ENCODE assay signal across 19 cellular contexts in the genomic region with DNA sequence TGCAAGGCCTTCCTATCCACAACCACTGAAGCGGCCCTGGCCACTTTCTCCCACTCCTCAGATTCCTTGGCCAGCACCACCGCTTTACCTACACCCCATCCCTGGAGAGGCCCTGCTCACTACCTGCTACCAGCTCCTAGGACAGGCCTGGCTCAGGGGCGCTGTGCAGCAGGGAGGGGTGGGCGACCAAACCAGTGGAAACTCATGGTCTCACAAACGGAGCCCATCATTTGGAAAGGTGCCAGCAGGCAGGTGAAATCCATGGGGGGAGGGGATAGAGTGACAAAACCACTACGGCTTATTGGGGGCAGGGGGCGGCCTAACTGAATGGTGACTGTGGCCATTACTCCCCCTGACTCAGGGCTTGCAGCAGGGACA. TPM values are rescaled to one million over a fixed set of nuclear protein-coding genes. Genes with fewer than 3 reads are reported as not detected.
DNase-seq lines count a peak whose midpoint lies in the region; ATAC-seq, FAIRE-seq and TF ChIP-seq lines count a peak whose summit lies in the region.
"Had no signal": no experiment of that assay in that cellular context is flagged by ENCODE, and none has a peak within 500 bp of the region (broad histone marks: within the 10 kb centered on the region; RNA-seq: fewer than 3 reads in every experiment).

No MANE protein-coding gene starts in this region.

- no peak overlapping the region for H2BK20ac ChIP-seq in H1 (ENCODE audit: low read length)

- H3K4ac ChIP-seq in H1 (replicated peaks; ENCODE audit: insufficient read length, low read depth, low read length): no peak overlapping the region

- no peaks in the 10 kb centered on the region for H3K79me1 ChIP-seq in H1 (ENCODE audit: low read depth, low read length)

- no peak overlapping the region for H2AFZ ChIP-seq in H1 (ENCODE audit: low read length)

- TF ChIP-seq CTCF in Panc1 (IDR thresholded peaks at IDR 0.05): no peak
- TF ChIP-seq CTCF in H1 (IDR thresholded peaks at IDR 0.05; ENCODE audit: control extremely low read depth in 1 of 3, insufficient read depth in 1 of 3, low read depth in 1 of 3, low read length in 3 of 3): no peak
- TF ChIP-seq CTCF in upper lobe of right lung (IDR thresholded peaks at IDR 0.05): no peak
- TF ChIP-seq CTCF in gastroesophageal sphincter (IDR thresholded peaks at IDR 0.05): no peak

- H3K4me1 ChIP-seq in Panc1 (ENCODE audit: control insufficient read depth, insufficient read depth, low read length) (no peaks in the 10 kb centered on the region), H1 (replicated peaks in 1 of 4; ENCODE audit: control insufficient read depth in 3 of 4, insufficient read depth in 4 of 4, low read length in 3 of 4) (no peaks in the 10 kb centered on the region), upper lobe of right lung (no peaks in the 10 kb centered on the region), gastroesophageal sphincter (no peaks in the 10 kb centered on the region)
- H3K4me1 ChIP-seq: Caco-2, SJCRH30 had no signal

- no peaks in the 10 kb centered on the region for H3K9me3 ChIP-seq in Panc1 (ENCODE audit: control insufficient read depth, insufficient read depth, low read depth, low read length)
- H3K9me3 ChIP-seq in H1 (ENCODE audit: insufficient read depth in 2 of 2, low read depth in 1 of 2, low read length in 1 of 2): no peaks in the 10 kb centered on the region
- H3K9me3 ChIP-seq in upper lobe of right lung: no peaks in the 10 kb centered on the region
- H3K9me3 ChIP-seq in gastroesophageal sphincter: no peaks in the 10 kb centered on the region
- H3K9me3 ChIP-seq: Caco-2, SJCRH30 had no signal

- 87% methylated on average over 7 of the region's 7 CpGs; no CpG with 5 or more reads in 1 of the 2 experiments for WGBS in H1 (ENCODE audit: extremely low coverage in 1 of 2, insufficient coverage in 1 of 2, insufficient read length in 1 of 2, insufficient replicate concordance in 2 of 2, low coverage in 1 of 2, low lambda C conversion rate in 2 of 2, missing lambda C conversion rate in 1 of 2), 2 experiments
- WGBS in gastroesophageal sphincter (ENCODE audit: low coverage in 1 of 2), 2 donors: 90 to 93% methylated on average over 2 of the region's 7 CpGs

- no peaks in the 10 kb centered on the region for H3K9me3 Mint-ChIP-seq in activated naive CD4-positive, alpha-beta T cell treated with anti-CD3 and anti-CD28 coated beads, Interleukin-2, amount 50 U/mL, for 72 hours

- TF ChIP-seq RAD21 in H1 (IDR thresholded peaks at IDR 0.05 in 1 of 2, conservative IDR thresholded peaks at IDR 0.05 in 1 of 2; ENCODE audit: low read depth in 2 of 2, low read length in 2 of 2): no peak

- H4K91ac ChIP-seq in H1 (replicated peaks; ENCODE audit: insufficient read length, low read length): no peak overlapping the region

- peaks cover 0 to 1% of the 10 kb centered on the region in 2 experiments for H4K20me1 ChIP-seq in H1 (replicated peaks in 1 of 2; ENCODE audit: control insufficient read depth in 1 of 2, insufficient read depth in 2 of 2, low read length in 2 of 2)

- no peaks in the 10 kb centered on the region for H3K36me3 Mint-ChIP-seq in activated naive CD4-positive, alpha-beta T cell treated with anti-CD3 and anti-CD28 coated beads, Interleukin-2, amount 50 U/mL, for 72 hours

- intact Hi-C loops in Panc1 (cut with micrococcal nuclease; ENCODE audit: unreplicated experiment): no loop called here
- intact Hi-C loops in upper lobe of right lung (cut with DNase I): no loop called here

- H3K14ac ChIP-seq in H1 (ENCODE audit: insufficient read length): no peak overlapping the region

- FAIRE-seq in H1 (lab: Jason Lieb, UNC): no peak
- FAIRE-seq: GM12892 had no signal

- H3K27me3 ChIP-seq in Panc1 (ENCODE audit: control insufficient read depth, insufficient read depth, low read length) (peaks cover 3% of the 10 kb centered on the region; the same call in 1 of the 2 replicates), H1 (replicated peaks in 1 of 4; ENCODE audit: control insufficient read depth in 3 of 4, extremely low read depth in 1 of 4, insufficient read depth in 3 of 4, low read length in 3 of 4) (no peaks in the 10 kb centered on the region; a peak in 1 of 7 replicates), upper lobe of right lung (no peaks in the 10 kb centered on the region), gastroesophageal sphincter (no peaks in the 10 kb centered on the region)
- H3K27me3 ChIP-seq: SJCRH30 had no signal

- H3K27ac ChIP-seq in Panc1 (ENCODE audit: low read length) (no peak overlapping the region), H1 (ENCODE audit: low read depth, low read length) (no peak overlapping the region), upper lobe of right lung (no peak overlapping the region), gastroesophageal sphincter (no peak overlapping the region)
- H3K27ac ChIP-seq: SJCRH30 had no signal

- no peak overlapping the region for H3K18ac ChIP-seq in H1 (ENCODE audit: extremely low read depth, low read length)

- no peak overlapping the region for H2BK15ac ChIP-seq in H1 (ENCODE audit: low read length)

- no peak overlapping the region for H2BK5ac ChIP-seq in H1 (ENCODE audit: low read depth, low read length)

- H3K4me2 ChIP-seq in H1 (ENCODE audit: insufficient read depth in 1 of 2, low read depth in 2 of 2, low read length in 2 of 2): no peak overlapping the region

- CTCF ChIA-PET in Panc1 (lab: Charles Lee) (interaction anchor here (0.5 to 26.0 kb wide), 12 partner anchors 14 to 1686 kb away, joined by 3 to 498 read pairs (median 4); partner anchors contain the start of gene DLL3), H1 (lab: Charles Lee; ENCODE audit: partially characterized antibody) (interaction anchor here (0.9 to 2.4 kb wide), 3 partner anchors 15 to 219 kb away, joined by 3 to 8 read pairs (median 3); no protein-coding TSS in a partner anchor)

- no peaks in the 10 kb centered on the region for H3K23me2 ChIP-seq in H1 (ENCODE audit: low read depth, low read length)

- POLR2A ChIA-PET in Panc1 (lab: Charles Lee): interaction anchor here (0.7 to 1.3 kb wide), 4 partner anchors 15 to 1701 kb away, joined by 4 to 11 read pairs (median 5); no protein-coding TSS in a partner anchor
- POLR2A ChIA-PET in H1 (lab: Charles Lee; ENCODE audit: partially characterized antibody): interaction anchor here (0.9 kb wide), 1 partner anchor 10 kb away, joined by 4 read pairs; no protein-coding TSS in a partner anchor

- H3K56ac ChIP-seq in H1 (replicated peaks; ENCODE audit: insufficient read length, low read depth, low read length): no peak overlapping the region

- H3K36me3 ChIP-seq in Panc1 (ENCODE audit: control insufficient read depth, insufficient read depth, low read length) (no peaks in the 10 kb centered on the region), H1 (ENCODE audit: control insufficient read depth in 2 of 4, insufficient read depth in 4 of 4, low read length in 3 of 4) (peaks cover 6 to 25% (median 17%) of the 10 kb centered on the region in 4 experiments; a peak in 7 of 8 replicates), upper lobe of right lung (peaks cover 52% of the 10 kb centered on the region), gastroesophageal sphincter (peaks cover 0 to 85% of the 10 kb centered on the region in 2 donors)

- no peak overlapping the region for H2AK5ac ChIP-seq in H1 (ENCODE audit: low read depth, low read length)

- no peaks in the 10 kb centered on the region for H3K79me2 ChIP-seq in H1 (ENCODE audit: control insufficient read depth in 1 of 2, insufficient read depth in 2 of 2, low read length in 2 of 2)

- no peak overlapping the region for H2BK12ac ChIP-seq in H1 (ENCODE audit: low read depth, low read length)

- TF ChIP-seq EP300 in H1 (IDR thresholded peaks at IDR 0.05; ENCODE audit: borderline replicate concordance in 1 of 2, low read depth in 2 of 2, low read length in 2 of 2) (no peak), gastroesophageal sphincter (IDR thresholded peaks at IDR 0.05) (no peak)

- H4K5ac ChIP-seq in H1 (ENCODE audit: insufficient read length, low read depth, low read length): no peak overlapping the region

- in situ Hi-C loops in Panc1 (cut with HindIII; ENCODE audit: low pct_unique_long_range_greater_than_20kb, low sequenced_read_pairs): no loop called here

- H3K4me3 ChIP-seq in Panc1 (ENCODE audit: low read depth in 2 of 2, low read length in 2 of 2) (no peak overlapping the region), H1 (ENCODE audit: extremely low read depth in 1 of 4, insufficient read depth in 2 of 4, low read depth in 3 of 4, low read length in 4 of 4) (no peak overlapping the region), upper lobe of right lung (no peak overlapping the region), gastroesophageal sphincter (no peak overlapping the region)
- H3K4me3 ChIP-seq: SJCRH30 had no signal

- no peak for ATAC-seq in activated naive CD4-positive, alpha-beta T cell treated with anti-CD3 and anti-CD28 coated beads, Interleukin-2, amount 50 U/mL, for 72 hours
- peak; percentile 1; the same call in 1 of the 2 replicates for ATAC-seq in Panc1
- ATAC-seq in upper lobe of right lung: no peak
- no peak for ATAC-seq in gastroesophageal sphincter
- ATAC-seq in HG02840 (IDR thresholded peaks at IDR 0.05; ENCODE audit: low FRiP score, unreplicated experiment): no peak

- no peak overlapping the region for H3K23ac ChIP-seq in H1 (ENCODE audit: insufficient read length)

- no peak overlapping the region for H2BK120ac ChIP-seq in H1 (replicated peaks; ENCODE audit: low read depth, low read length)

- H4K8ac ChIP-seq in H1 (ENCODE audit: extremely low read depth, insufficient read depth, low read length): 0 out of 2 replicates have a peak overlapping the region, but pooled peaks have one; percentile 5

- TF ChIP-seq POLR2A in H1 (IDR thresholded peaks at IDR 0.05; ENCODE audit: control extremely low read depth in 1 of 2, low read depth in 2 of 2, low read length in 2 of 2) (no peak), gastroesophageal sphincter (IDR thresholded peaks at IDR 0.05) (no peak)

- H3K9ac ChIP-seq in H1 (replicated peaks in 1 of 4; ENCODE audit: extremely low read depth in 1 of 4, low read depth in 3 of 4, low read length in 3 of 4): no peak overlapping the region

- no TSS peak for BruUV-seq in Panc1 (replicated peaks; lab: Mats Ljungman, UMichigan)

- H3K27ac Mint-ChIP-seq in activated naive CD4-positive, alpha-beta T cell treated with anti-CD3 and anti-CD28 coated beads, Interleukin-2, amount 50 U/mL, for 72 hours: peak overlapping the region; percentile 53 to 59

- DNase-seq in activated naive CD4-positive, alpha-beta T cell treated with anti-CD3 and anti-CD28 coated beads, Interleukin-2, amount 50 U/mL, for 72 hours (ENCODE audit: low spot score in 2 of 2): no peak
- no peak for DNase-seq in activated naive CD4-positive, alpha-beta T cell treated with Interleukin-2 at 50 U/mL for 16 hours
- no peak for DNase-seq in Panc1 (ENCODE audit: low read depth, low spot score)
- no peak for DNase-seq in H1 (ENCODE audit: low read depth in 1 of 2, low spot score in 2 of 2)
- DNase-seq in upper lobe of right lung: peak; percentile 33
- DNase-seq: ACHN, AML-193, Caco-2, DMS153, Kasumi-1, NCI-H1105 treated with DMSO at 0.1 percent for 48 hours, NCI-H187, NCI-H446, NCI-H69, OCI-M1, SJCRH30 had no signal

RNA-seq across cellular contexts. Expression of gene C19orf47, which starts 27.6 kb away (rescaled TPM):
- 10 to 100 TPM; 18.9 to 24.1 TPM for total RNA-seq in activated naive CD4-positive, alpha-beta T cell treated with anti-CD3 and anti-CD28 coated beads, Interleukin-2, amount 50 U/mL, for 72 hours
- 29.0 TPM for total RNA-seq in Panc1 (2021; ENCODE audit: unreplicated experiment)
- polyA plus RNA-seq in Panc1 (2012; ENCODE audit: insufficient read length): 36.8 TPM
- 16.5 and 17.8 TPM in 2 replicates for total RNA-seq in H1 (2021; fragmentation: NEBNext Ultra II Directional; extraction: Animal tissue kit (Norgen Biotek cat#: 25700))
- 27.3 and 32.8 TPM in 2 replicates for polyA plus RNA-seq in H1 (2011; rRNA removed)
- polyA plus RNA-seq in H1 (2011; cell fraction: cytosol; rRNA removed): 16.0 TPM
- 23.0 TPM for polyA plus RNA-seq in H1 (2011; cell fraction: nucleus; rRNA removed)
- polyA plus RNA-seq in H1 (2012, experiment 1 of 2): 8.9 to 15.0 TPM (median 14.5 TPM) in 4 replicates
- polyA plus RNA-seq in H1 (2012, experiment 2 of 2): 13.7 TPM
- polyA plus RNA-seq in H1 (2013, experiment 1 of 2): 14.2 TPM
- polyA plus RNA-seq in H1 (2013, experiment 2 of 2): 13.8 TPM
- 29.3 and 33.2 TPM in 2 replicates for polyA minus RNA-seq in H1 (2011; rRNA and poly(A)+ RNA removed)
- polyA minus RNA-seq in H1 (2011; cell fraction: cytosol; rRNA and poly(A)+ RNA removed): 18.6 TPM
- polyA minus RNA-seq in H1 (2011; cell fraction: nucleus; rRNA and poly(A)+ RNA removed): 14.0 TPM
- total RNA-seq in upper lobe of right lung: 16.1 TPM
- 10 to 100 TPM in 3 of 4 donors, 1 to 10 TPM in 1; 10.0 to 29.7 (median 19.2) TPM for total RNA-seq in gastroesophageal sphincter

RNA-seq across cellular contexts. Expression of gene PLD3, which starts 27.9 kb away (rescaled TPM):
- 10 to 100 TPM; 79.9 to 85.4 TPM for total RNA-seq in activated naive CD4-positive, alpha-beta T cell treated with anti-CD3 and anti-CD28 coated beads, Interleukin-2, amount 50 U/mL, for 72 hours
- total RNA-seq in Panc1 (2021; ENCODE audit: unreplicated experiment) (81.8 TPM), upper lobe of right lung (432 TPM), gastroesophageal sphincter (100 to 1,000 TPM; 237 to 302 (median 266) TPM)
- polyA plus RNA-seq in Panc1 (2012; ENCODE audit: insufficient read length): 166 TPM
- total RNA-seq in H1 (2021; fragmentation: NEBNext Ultra II Directional; extraction: Animal tissue kit (Norgen Biotek cat#: 25700)): 180 and 189 TPM in 2 replicates
- 543 and 635 TPM in 2 replicates for polyA plus RNA-seq in H1 (2011; rRNA removed)
- polyA plus RNA-seq in H1 (2011; cell fraction: cytosol; rRNA removed): 255 TPM
- 346 TPM for polyA plus RNA-seq in H1 (2011; cell fraction: nucleus; rRNA removed)
- 187 to 251 TPM (median 244 TPM) in 4 replicates for polyA plus RNA-seq in H1 (2012, experiment 1 of 2)
- 306 TPM for polyA plus RNA-seq in H1 (2012, experiment 2 of 2)
- 352 TPM for polyA plus RNA-seq in H1 (2013, experiment 1 of 2)
- polyA plus RNA-seq in H1 (2013, experiment 2 of 2): 331 TPM
- polyA minus RNA-seq in H1 (2011; rRNA and poly(A)+ RNA removed): 184 and 186 TPM in 2 replicates
- polyA minus RNA-seq in H1 (2011; cell fraction: cytosol; rRNA and poly(A)+ RNA removed): 272 TPM
- 145 TPM for polyA minus RNA-seq in H1 (2011; cell fraction: nucleus; rRNA and poly(A)+ RNA removed)

RNA-seq across cellular contexts. Expression of gene AKT2, which starts 35.4 kb away (rescaled TPM):
- total RNA-seq in activated naive CD4-positive, alpha-beta T cell treated with anti-CD3 and anti-CD28 coated beads, Interleukin-2, amount 50 U/mL, for 72 hours: 100 to 1,000 TPM; 171 to 214 TPM
- 2,376 TPM for total RNA-seq in Panc1 (2021; ENCODE audit: unreplicated experiment)
- 2,447 TPM for polyA plus RNA-seq in Panc1 (2012; ENCODE audit: insufficient read length)
- 137 and 151 TPM in 2 replicates for total RNA-seq in H1 (2021; fragmentation: NEBNext Ultra II Directional; extraction: Animal tissue kit (Norgen Biotek cat#: 25700))
- polyA plus RNA-seq in H1 (2011; rRNA removed): 183 and 252 TPM in 2 replicates
- polyA plus RNA-seq in H1 (2011; cell fraction: cytosol; rRNA removed): 155 TPM
- polyA plus RNA-seq in H1 (2011; cell fraction: nucleus; rRNA removed): 441 TPM
- polyA plus RNA-seq in H1 (2012, experiment 1 of 2): 88.9 to 168 TPM (median 110 TPM) in 4 replicates
- polyA plus RNA-seq in H1 (2012, experiment 2 of 2): 68.5 TPM
- polyA plus RNA-seq in H1 (2013, experiment 1 of 2): 95.7 TPM
- 92.0 TPM for polyA plus RNA-seq in H1 (2013, experiment 2 of 2)
- polyA minus RNA-seq in H1 (2011; rRNA and poly(A)+ RNA removed): 126 and 143 TPM in 2 replicates
- polyA minus RNA-seq in H1 (2011; cell fraction: cytosol; rRNA and poly(A)+ RNA removed): 85.3 TPM
- polyA minus RNA-seq in H1 (2011; cell fraction: nucleus; rRNA and poly(A)+ RNA removed): 82.5 TPM
- total RNA-seq in upper lobe of right lung: 103 TPM
- 10 to 100 TPM; 64.2 to 88.9 (median 72.8) TPM for total RNA-seq in gastroesophageal sphincter

Comparison
In these comparisons a context has a peak if more than half of its experiments do, and no peak if none do; other contexts are left out.
1. RNA of gene AKT2, which starts 35.4 kb away (total RNA-seq): 2,376 TPM in Panc1 (single experiment); 171 to 214 TPM in activated naive CD4-positive, alpha-beta T cell treated with anti-CD3 and anti-CD28 coated beads, Interleukin-2, amount 50 U/mL, for 72 hours, 137 to 151 TPM in H1, 103 TPM in upper lobe of right lung (single experiment) and 64.2 to 88.9 TPM in gastroesophageal sphincter; every median in the first group is over 10 times any median in the second.